Comparison of ENCODE assay signal across 1 cellular context in the genomic region with DNA sequence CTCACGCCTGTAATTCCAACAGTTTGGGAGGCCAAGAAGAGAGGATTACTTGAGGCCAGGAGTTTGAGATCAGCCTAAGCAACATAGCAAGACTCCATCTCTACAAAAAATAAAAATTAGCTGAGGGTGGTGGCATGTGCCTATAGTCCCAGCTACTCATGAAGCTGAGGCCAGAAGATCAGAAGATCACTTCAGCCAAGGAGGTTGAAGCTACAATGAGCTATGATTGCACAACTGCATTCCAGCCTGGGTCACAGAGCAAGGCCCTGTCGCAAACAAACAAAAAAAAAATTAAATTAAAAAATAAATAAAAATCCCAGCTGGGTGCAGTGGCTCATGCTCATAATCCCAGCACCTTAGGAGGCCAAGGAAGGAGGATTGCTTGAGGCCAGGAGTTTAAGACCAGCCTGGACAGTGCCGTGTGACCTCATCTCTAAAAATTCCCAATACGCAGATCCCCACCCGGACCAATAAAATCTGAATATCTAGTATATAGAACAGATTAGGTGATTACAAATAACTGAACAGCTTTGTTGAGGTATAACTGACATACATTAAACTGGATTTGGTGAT.
A peak's percentile ranks its signal among the peaks of the same experiment; 100 is the strongest.
TF ChIP-seq lines count a peak whose summit lies in the region.

No MANE protein-coding gene starts in this region.

TF ChIP-seq in HepG2, 621 proteins besides CTCF, POLR2A, EP300 and RAD21 (continued from another document and continues in another):
- TF ChIP-seq, protein P1, sequence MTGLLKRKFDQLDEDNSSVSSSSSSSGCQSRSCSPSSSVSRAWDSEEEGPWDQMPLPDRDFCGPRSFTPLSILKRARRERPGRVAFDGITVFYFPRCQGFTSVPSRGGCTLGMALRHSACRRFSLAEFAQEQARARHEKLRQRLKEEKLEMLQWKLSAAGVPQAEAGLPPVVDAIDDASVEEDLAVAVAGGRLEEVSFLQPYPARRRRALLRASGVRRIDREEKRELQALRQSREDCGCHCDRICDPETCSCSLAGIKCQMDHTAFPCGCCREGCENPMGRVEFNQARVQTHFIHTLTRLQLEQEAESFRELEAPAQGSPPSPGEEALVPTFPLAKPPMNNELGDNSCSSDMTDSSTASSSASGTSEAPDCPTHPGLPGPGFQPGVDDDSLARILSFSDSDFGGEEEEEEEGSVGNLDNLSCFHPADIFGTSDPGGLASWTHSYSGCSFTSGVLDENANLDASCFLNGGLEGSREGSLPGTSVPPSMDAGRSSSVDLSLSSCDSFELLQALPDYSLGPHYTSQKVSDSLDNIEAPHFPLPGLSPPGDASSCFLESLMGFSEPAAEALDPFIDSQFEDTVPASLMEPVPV (CRISPR knock-in tag; IDR thresholded peaks at IDR 0.05), result no peak
- TF ChIP-seq ZNF501 (CRISPR knock-in tag; IDR thresholded peaks at IDR 0.05) (peak; percentile 54; the same call in 1 of the 2 replicates), TBL1XR1 (IDR thresholded peaks at IDR 0.05; ENCODE audit: borderline replicate concordance, low read length, partially characterized antibody) (peak; percentile 35), FOXP1 (IDR thresholded peaks at IDR 0.05) (0 out of 2 replicates have a peak, but pooled peaks have one; percentile 38), FOXP1 (CRISPR knock-in tag; IDR thresholded peaks at IDR 0.05) (peak; percentile 93), ZNF776 (CRISPR knock-in tag; IDR thresholded peaks at IDR 0.05) (no peak), IRF2 (CRISPR knock-in tag; IDR thresholded peaks at IDR 0.05) (0 out of 2 replicates have a peak, but pooled peaks have one; percentile 37), ZKSCAN8 (CRISPR knock-in tag; IDR thresholded peaks at IDR 0.05; ENCODE audit: borderline replicate concordance) (0 out of 2 replicates have a peak, but pooled peaks have one; percentile 27), TAF1 (CRISPR knock-in tag; IDR thresholded peaks at IDR 0.05) (no peak), ZBTB38 (CRISPR knock-in tag; IDR thresholded peaks at IDR 0.05) (0 out of 2 replicates have a peak, but pooled peaks have one; percentile 10), JARID2 (CRISPR knock-in tag; IDR thresholded peaks at IDR 0.05; ENCODE audit: insufficient replicate concordance) (no peak), ZNF205 (CRISPR knock-in tag; IDR thresholded peaks at IDR 0.05) (peak; percentile 51; the same call in 1 of the 2 replicates), ZNF296 (CRISPR knock-in tag; conservative IDR thresholded peaks at IDR 0.05) (no peak), BCL6 (CRISPR knock-in tag; IDR thresholded peaks at IDR 0.05) (peak; percentile 64), TARDBP (CRISPR knock-in tag; IDR thresholded peaks at IDR 0.05) (no peak), ZNF670 (CRISPR knock-in tag; IDR thresholded peaks at IDR 0.05; ENCODE audit: borderline replicate concordance) (peak; percentile 33; the same call in 1 of the 2 replicates), PHF8 (CRISPR knock-in tag; IDR thresholded peaks at IDR 0.05) (no peak), HDAC2 (CRISPR knock-in tag; IDR thresholded peaks at IDR 0.05) (peak; percentile 86; the same call in 1 of the 2 replicates), ZNF224 (CRISPR knock-in tag; IDR thresholded peaks at IDR 0.05) (no peak), CBFB (CRISPR knock-in tag; IDR thresholded peaks at IDR 0.05) (no peak), ZNF136 (CRISPR knock-in tag; IDR thresholded peaks at IDR 0.05; ENCODE audit: low read depth) (peak; percentile 27; the same call in 1 of the 2 replicates), ZSCAN25 (CRISPR knock-in tag; IDR thresholded peaks at IDR 0.05) (no peak), ZFX (CRISPR knock-in tag; IDR thresholded peaks at IDR 0.05; ENCODE audit: low read depth) (0 out of 2 replicates have a peak, but pooled peaks have one; percentile 29), ZBTB3 (CRISPR knock-in tag; IDR thresholded peaks at IDR 0.05; ENCODE audit: borderline replicate concordance, low read depth) (0 out of 2 replicates have a peak, but pooled peaks have one; percentile 55), REXO4 (CRISPR knock-in tag; IDR thresholded peaks at IDR 0.05; ENCODE audit: borderline replicate concordance) (no peak), REPIN1 (CRISPR knock-in tag; IDR thresholded peaks at IDR 0.05; ENCODE audit: borderline replicate concordance, low read depth) (no peak; the same call in 1 of the 2 replicates), HDAC1 (CRISPR knock-in tag; IDR thresholded peaks at IDR 0.05) (peak; percentile 51; the same call in 1 of the 2 replicates), SP1 (IDR thresholded peaks at IDR 0.05) (no peak), SP1 (CRISPR knock-in tag; IDR thresholded peaks at IDR 0.05) (no peak)
- TF ChIP-seq, protein P2, sequence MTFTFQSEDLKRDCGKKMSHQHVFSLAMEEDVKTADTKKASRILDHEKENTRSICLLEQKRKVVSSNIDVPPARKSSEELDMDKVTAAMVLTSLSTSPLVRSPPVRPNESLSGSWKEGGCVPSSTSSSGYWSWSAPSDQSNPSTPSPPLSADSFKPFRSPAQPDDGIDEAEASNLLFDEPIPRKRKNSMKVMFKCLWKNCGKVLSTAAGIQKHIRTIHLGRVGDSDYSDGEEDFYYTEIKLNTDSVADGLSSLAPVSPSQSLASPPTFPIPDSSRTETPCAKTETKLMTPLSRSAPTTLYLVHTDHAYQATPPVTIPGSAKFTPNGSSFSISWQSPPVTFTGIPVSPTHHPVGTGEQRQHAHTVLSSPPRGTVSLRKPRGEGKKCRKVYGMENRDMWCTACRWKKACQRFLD (CRISPR knock-in tag; IDR thresholded peaks at IDR 0.05; ENCODE audit: borderline replicate concordance), result no peak
- TF ChIP-seq, protein P3, sequence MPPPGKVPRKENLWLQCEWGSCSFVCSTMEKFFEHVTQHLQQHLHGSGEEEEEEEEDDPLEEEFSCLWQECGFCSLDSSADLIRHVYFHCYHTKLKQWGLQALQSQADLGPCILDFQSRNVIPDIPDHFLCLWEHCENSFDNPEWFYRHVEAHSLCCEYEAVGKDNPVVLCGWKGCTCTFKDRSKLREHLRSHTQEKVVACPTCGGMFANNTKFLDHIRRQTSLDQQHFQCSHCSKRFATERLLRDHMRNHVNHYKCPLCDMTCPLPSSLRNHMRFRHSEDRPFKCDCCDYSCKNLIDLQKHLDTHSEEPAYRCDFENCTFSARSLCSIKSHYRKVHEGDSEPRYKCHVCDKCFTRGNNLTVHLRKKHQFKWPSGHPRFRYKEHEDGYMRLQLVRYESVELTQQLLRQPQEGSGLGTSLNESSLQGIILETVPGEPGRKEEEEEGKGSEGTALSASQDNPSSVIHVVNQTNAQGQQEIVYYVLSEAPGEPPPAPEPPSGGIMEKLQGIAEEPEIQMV (CRISPR knock-in tag; IDR thresholded peaks at IDR 0.05; ENCODE audit: low read depth), result no peak
- TF ChIP-seq, protein P4, sequence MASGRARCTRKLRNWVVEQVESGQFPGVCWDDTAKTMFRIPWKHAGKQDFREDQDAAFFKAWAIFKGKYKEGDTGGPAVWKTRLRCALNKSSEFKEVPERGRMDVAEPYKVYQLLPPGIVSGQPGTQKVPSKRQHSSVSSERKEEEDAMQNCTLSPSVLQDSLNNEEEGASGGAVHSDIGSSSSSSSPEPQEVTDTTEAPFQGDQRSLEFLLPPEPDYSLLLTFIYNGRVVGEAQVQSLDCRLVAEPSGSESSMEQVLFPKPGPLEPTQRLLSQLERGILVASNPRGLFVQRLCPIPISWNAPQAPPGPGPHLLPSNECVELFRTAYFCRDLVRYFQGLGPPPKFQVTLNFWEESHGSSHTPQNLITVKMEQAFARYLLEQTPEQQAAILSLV (CRISPR knock-in tag; IDR thresholded peaks at IDR 0.05; ENCODE audit: borderline replicate concordance), result no peak
- TF ChIP-seq, protein P5, sequence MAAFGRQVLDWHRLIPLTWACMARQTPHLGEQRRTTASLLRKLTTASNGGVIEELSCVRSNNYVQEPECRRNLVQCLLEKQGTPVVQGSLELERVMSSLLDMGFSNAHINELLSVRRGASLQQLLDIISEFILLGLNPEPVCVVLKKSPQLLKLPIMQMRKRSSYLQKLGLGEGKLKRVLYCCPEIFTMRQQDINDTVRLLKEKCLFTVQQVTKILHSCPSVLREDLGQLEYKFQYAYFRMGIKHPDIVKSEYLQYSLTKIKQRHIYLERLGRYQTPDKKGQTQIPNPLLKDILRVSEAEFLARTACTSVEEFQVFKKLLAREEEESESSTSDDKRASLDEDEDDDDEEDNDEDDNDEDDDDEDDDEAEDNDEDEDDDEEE (CRISPR knock-in tag; IDR thresholded peaks at IDR 0.05), result peak; percentile 56; the same call in 1 of the 2 replicates
- TF ChIP-seq, protein P6, sequence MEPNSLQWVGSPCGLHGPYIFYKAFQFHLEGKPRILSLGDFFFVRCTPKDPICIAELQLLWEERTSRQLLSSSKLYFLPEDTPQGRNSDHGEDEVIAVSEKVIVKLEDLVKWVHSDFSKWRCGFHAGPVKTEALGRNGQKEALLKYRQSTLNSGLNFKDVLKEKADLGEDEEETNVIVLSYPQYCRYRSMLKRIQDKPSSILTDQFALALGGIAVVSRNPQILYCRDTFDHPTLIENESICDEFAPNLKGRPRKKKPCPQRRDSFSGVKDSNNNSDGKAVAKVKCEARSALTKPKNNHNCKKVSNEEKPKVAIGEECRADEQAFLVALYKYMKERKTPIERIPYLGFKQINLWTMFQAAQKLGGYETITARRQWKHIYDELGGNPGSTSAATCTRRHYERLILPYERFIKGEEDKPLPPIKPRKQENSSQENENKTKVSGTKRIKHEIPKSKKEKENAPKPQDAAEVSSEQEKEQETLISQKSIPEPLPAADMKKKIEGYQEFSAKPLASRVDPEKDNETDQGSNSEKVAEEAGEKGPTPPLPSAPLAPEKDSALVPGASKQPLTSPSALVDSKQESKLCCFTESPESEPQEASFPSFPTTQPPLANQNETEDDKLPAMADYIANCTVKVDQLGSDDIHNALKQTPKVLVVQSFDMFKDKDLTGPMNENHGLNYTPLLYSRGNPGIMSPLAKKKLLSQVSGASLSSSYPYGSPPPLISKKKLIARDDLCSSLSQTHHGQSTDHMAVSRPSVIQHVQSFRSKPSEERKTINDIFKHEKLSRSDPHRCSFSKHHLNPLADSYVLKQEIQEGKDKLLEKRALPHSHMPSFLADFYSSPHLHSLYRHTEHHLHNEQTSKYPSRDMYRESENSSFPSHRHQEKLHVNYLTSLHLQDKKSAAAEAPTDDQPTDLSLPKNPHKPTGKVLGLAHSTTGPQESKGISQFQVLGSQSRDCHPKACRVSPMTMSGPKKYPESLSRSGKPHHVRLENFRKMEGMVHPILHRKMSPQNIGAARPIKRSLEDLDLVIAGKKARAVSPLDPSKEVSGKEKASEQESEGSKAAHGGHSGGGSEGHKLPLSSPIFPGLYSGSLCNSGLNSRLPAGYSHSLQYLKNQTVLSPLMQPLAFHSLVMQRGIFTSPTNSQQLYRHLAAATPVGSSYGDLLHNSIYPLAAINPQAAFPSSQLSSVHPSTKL (CRISPR knock-in tag; IDR thresholded peaks at IDR 0.05), result peak; percentile 87
- TF ChIP-seq, protein P7, sequence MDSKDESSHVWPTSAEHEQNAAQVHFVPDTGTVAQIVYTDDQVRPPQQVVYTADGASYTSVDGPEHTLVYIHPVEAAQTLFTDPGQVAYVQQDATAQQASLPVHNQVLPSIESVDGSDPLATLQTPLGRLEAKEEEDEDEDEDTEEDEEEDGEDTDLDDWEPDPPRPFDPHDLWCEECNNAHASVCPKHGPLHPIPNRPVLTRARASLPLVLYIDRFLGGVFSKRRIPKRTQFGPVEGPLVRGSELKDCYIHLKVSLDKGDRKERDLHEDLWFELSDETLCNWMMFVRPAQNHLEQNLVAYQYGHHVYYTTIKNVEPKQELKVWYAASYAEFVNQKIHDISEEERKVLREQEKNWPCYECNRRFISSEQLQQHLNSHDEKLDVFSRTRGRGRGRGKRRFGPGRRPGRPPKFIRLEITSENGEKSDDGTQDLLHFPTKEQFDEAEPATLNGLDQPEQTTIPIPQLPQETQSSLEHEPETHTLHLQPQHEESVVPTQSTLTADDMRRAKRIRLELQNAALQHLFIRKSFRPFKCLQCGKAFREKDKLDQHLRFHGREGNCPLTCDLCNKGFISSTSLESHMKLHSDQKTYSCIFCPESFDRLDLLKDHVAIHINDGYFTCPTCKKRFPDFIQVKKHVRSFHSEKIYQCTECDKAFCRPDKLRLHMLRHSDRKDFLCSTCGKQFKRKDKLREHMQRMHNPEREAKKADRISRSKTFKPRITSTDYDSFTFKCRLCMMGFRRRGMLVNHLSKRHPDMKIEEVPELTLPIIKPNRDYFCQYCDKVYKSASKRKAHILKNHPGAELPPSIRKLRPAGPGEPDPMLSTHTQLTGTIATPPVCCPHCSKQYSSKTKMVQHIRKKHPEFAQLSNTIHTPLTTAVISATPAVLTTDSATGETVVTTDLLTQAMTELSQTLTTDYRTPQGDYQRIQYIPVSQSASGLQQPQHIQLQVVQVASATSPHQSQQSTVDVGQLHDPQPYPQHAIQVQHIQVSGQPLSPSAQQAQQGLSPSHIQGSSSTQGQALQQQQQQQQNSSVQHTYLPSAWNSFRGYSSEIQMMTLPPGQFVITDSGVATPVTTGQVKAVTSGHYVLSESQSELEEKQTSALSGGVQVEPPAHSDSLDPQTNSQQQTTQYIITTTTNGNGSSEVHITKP (CRISPR knock-in tag; IDR thresholded peaks at IDR 0.05; ENCODE audit: low read depth), result no peak
- TF ChIP-seq, protein P8, sequence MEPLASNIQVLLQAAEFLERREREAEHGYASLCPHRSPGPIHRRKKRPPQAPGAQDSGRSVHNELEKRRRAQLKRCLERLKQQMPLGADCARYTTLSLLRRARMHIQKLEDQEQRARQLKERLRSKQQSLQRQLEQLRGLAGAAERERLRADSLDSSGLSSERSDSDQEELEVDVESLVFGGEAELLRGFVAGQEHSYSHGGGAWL (CRISPR knock-in tag; IDR thresholded peaks at IDR 0.05), result no peak
- TF ChIP-seq, protein P9, sequence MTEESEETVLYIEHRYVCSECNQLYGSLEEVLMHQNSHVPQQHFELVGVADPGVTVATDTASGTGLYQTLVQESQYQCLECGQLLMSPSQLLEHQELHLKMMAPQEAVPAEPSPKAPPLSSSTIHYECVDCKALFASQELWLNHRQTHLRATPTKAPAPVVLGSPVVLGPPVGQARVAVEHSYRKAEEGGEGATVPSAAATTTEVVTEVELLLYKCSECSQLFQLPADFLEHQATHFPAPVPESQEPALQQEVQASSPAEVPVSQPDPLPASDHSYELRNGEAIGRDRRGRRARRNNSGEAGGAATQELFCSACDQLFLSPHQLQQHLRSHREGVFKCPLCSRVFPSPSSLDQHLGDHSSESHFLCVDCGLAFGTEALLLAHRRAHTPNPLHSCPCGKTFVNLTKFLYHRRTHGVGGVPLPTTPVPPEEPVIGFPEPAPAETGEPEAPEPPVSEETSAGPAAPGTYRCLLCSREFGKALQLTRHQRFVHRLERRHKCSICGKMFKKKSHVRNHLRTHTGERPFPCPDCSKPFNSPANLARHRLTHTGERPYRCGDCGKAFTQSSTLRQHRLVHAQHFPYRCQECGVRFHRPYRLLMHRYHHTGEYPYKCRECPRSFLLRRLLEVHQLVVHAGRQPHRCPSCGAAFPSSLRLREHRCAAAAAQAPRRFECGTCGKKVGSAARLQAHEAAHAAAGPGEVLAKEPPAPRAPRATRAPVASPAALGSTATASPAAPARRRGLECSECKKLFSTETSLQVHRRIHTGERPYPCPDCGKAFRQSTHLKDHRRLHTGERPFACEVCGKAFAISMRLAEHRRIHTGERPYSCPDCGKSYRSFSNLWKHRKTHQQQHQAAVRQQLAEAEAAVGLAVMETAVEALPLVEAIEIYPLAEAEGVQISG (CRISPR knock-in tag; IDR thresholded peaks at IDR 0.05), result peak; percentile 73
- TF ChIP-seq, protein P10, sequence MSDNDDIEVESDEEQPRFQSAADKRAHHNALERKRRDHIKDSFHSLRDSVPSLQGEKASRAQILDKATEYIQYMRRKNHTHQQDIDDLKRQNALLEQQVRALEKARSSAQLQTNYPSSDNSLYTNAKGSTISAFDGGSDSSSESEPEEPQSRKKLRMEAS (IDR thresholded peaks at IDR 0.05), result 0 out of 2 replicates have a peak, but pooled peaks have one; percentile 42
